In the genomic region with DNA sequence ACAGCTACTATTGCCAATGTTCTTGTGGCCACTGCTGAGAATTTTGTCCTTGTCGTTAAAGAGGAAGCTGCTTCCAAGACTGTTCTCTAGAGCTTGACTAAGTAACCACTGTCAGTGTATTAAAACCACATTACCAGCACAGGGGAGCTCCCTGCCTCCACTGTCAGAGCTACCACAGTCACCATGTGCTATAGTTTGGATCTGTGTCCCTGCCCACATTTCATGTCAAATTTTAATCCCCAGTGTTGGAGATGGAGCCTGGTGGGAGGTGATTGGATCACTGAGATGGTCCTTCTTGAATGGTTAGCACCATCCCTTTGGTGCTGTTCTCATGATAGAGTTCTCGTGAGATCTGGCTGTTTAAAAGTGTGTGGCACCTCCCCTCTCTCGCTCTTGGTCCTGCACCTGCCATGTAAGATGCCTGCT, we compare ENCODE assay signal across 8 cellular contexts. TPM values are rescaled to one million over a fixed set of nuclear protein-coding genes. Genes with fewer than 3 reads are reported as not detected.
DNase-seq lines count a peak whose midpoint lies in the region; ATAC-seq and TF ChIP-seq lines count a peak whose summit lies in the region.

No MANE protein-coding gene starts in this region.

- no peaks in the 10 kb centered on the region for H3K27me3 ChIP-seq in Panc1 (ENCODE audit: control insufficient read depth, insufficient read depth, low read length)
- no peaks in the 10 kb centered on the region for H3K27me3 ChIP-seq in breast epithelium

- POLR2A ChIA-PET in Panc1 (lab: Charles Lee), result interaction anchor here (0.9 kb wide), 1 partner anchor 30 kb away, joined by 7 read pairs; no protein-coding TSS in a partner anchor
- POLR2A ChIA-PET in RWPE1 (lab: Yijun Ruan, JAX; ENCODE audit: low non-redundant PET), result no interaction called here

- no peak overlapping the region for H3K4me3 ChIP-seq in Panc1 (ENCODE audit: low read depth in 2 of 2, low read length in 2 of 2)
- H3K4me3 ChIP-seq in breast epithelium, result no peak overlapping the region

- intact Hi-C loops in Panc1 (cut with micrococcal nuclease; ENCODE audit: unreplicated experiment), result no loop called here
- intact Hi-C loops in Right ventricle myocardium inferior (cut with DNase I), result no loop called here
- intact Hi-C loops in breast epithelium (cut with DNase I; ENCODE audit: low total_unique reads), result no loop called here

- H3K36me3 ChIP-seq in Panc1 (ENCODE audit: control insufficient read depth, insufficient read depth, low read length), result no peaks in the 10 kb centered on the region
- no peaks in the 10 kb centered on the region for H3K36me3 ChIP-seq in breast epithelium

- DNase-seq in Panc1 (ENCODE audit: low read depth, low spot score) (no peak), myocyte (ENCODE audit: low read depth) (peak; percentile 58), RWPE1 (ENCODE audit: low spot score) (no peak), Right ventricle myocardium inferior (ENCODE audit: missing footprints) (no peak), NCI-H1694 treated with DMSO at 0.1 percent for 48 hours (lab: John Stamatoyannopoulos, UW) (no peak), breast epithelium (ENCODE audit: low spot score in 2 of 2) (no peak)

- in situ Hi-C loops in Panc1 (cut with HindIII; ENCODE audit: low pct_unique_long_range_greater_than_20kb, low sequenced_read_pairs), result no loop called here

- ATAC-seq in GM18498 (IDR thresholded peaks at IDR 0.05; ENCODE audit: unreplicated experiment), result peak; percentile 76
- peak; percentile 80 for ATAC-seq in HG02588 (IDR thresholded peaks at IDR 0.05; ENCODE audit: unreplicated experiment)
- ATAC-seq in Panc1, result peak; percentile 54; the same call in 1 of the 2 replicates
- no peak for ATAC-seq in Right ventricle myocardium inferior

- H3K9me3 ChIP-seq in Panc1 (ENCODE audit: control insufficient read depth, insufficient read depth, low read depth, low read length), result no peaks in the 10 kb centered on the region
- peaks cover 13 to 14% of the 10 kb centered on the region in 2 donors for H3K9me3 ChIP-seq in breast epithelium

- H3K4me1 ChIP-seq in Panc1 (ENCODE audit: control insufficient read depth, insufficient read depth, low read length) (peaks cover 11% of the 10 kb centered on the region), breast epithelium (no peaks in the 10 kb centered on the region)

- CTCF ChIA-PET in Panc1 (lab: Charles Lee) (no interaction called here), RWPE1 (lab: Yijun Ruan, JAX) (no interaction called here)

- TF ChIP-seq CTCF in Panc1 (IDR thresholded peaks at IDR 0.05) (no peak), RWPE1 (conservative IDR thresholded peaks at IDR 0.05; ENCODE audit: low read depth) (no peak), breast epithelium (IDR thresholded peaks at IDR 0.05) (no peak)

- H3K27ac ChIP-seq in Panc1 (ENCODE audit: low read length) (peak overlapping the region; percentile 57; the same call in 1 of the 2 replicates), RWPE1 (no peak overlapping the region), breast epithelium (no peak overlapping the region)

- BruUV-seq in Panc1 (replicated peaks; lab: Mats Ljungman, UMichigan), result no TSS peak

- no peak for TF ChIP-seq POLR2A in breast epithelium (IDR thresholded peaks at IDR 0.05)

RNA-seq across cellular contexts. Expression of a gene that starts 23.2 kb away (rescaled TPM):
- 328 TPM for total RNA-seq in Panc1 (2021; ENCODE audit: unreplicated experiment)
- 340 TPM for polyA plus RNA-seq in Panc1 (2012; ENCODE audit: insufficient read length)
- total RNA-seq in myocyte, result 100 and 172 TPM in 2 replicates
- 106 TPM for polyA plus RNA-seq in myocyte (2012)
- 51.8 TPM for total RNA-seq in Right ventricle myocardium inferior
- total RNA-seq in breast epithelium, result 100 to 1,000 TPM; 176 to 198 (median 186) TPM
